In genomic region chr6:121339639-121340226, GRCh38 we compare ENCODE assay signal across 29 cellular contexts.
"Had no signal": no experiment of that assay in that cellular context is flagged by ENCODE, and none has a peak within 500 bp of the region (broad histone marks: within the 10 kb centered on the region; RNA-seq: fewer than 3 reads in every experiment).

No MANE protein-coding gene starts in this region.

- H2AFZ ChIP-seq: hepatocyte, parathyroid adenoma had no signal

- ATAC-seq: esophagus mucosa; gastroesophageal sphincter; heart left ventricle; left lung; naive thymus-derived CD4-positive, alpha-beta T cell; sciatic nerve; stimulated activated naive CD8-positive, alpha-beta T cell treated with anti-CD3 and anti-CD28 coated beads, Interleukin-15, amount 100 ng/mL, for 72 hours; upper lobe of right lung had no signal

- H3K4me3 Mint-ChIP-seq: naive thymus-derived CD4-positive, alpha-beta T cell; stimulated activated naive CD8-positive, alpha-beta T cell treated with anti-CD3 and anti-CD28 coated beads, Interleukin-15, amount 100 ng/mL, for 72 hours had no signal

- H3K27ac Mint-ChIP-seq: naive thymus-derived CD4-positive, alpha-beta T cell; progenitor cell of endocrine pancreas; stimulated activated naive CD8-positive, alpha-beta T cell treated with anti-CD3 and anti-CD28 coated beads, Interleukin-15, amount 100 ng/mL, for 72 hours had no signal

- H3K4me3 ChIP-seq: dorsolateral prefrontal cortex, gastroesophageal sphincter, heart left ventricle, hepatocyte, left lung, smooth muscle cell, suprapubic skin, transverse colon, upper lobe of right lung, uterus had no signal

- DNase-seq: dorsolateral prefrontal cortex; effector CD4-positive, alpha-beta T cell; foreskin fibroblast; kidney; left lung; mammary epithelial cell; mesendoderm; midbrain; naive thymus-derived CD4-positive, alpha-beta T cell; stimulated activated CD4-positive, alpha-beta T cell treated with anti-CD3 and anti-CD28 coated beads, Interleukin-12 subunit alpha, Interleukin-12 subunit beta, amount 100 ng/mL, for 4 hours; stimulated activated CD4-positive, alpha-beta T cell treated with anti-CD3 and anti-CD28 coated beads, Interleukin-1b, Interleukin-23, amount 100 ng/mL, for 48 hours; stimulated activated CD4-positive, alpha-beta T cell treated with anti-CD3 and anti-CD28 coated beads, Interleukin-4, amount 100 ng/mL, for 1 hour; stimulated activated CD8-positive, alpha-beta memory T cell treated with anti-CD3 and anti-CD28 coated beads, Interleukin-4, amount 100 ng/mL, for 48 hours; stimulated activated naive CD4-positive, alpha-beta T cell; stimulated activated naive CD8-positive, alpha-beta T cell treated with anti-CD3 and anti-CD28 coated beads, Interleukin-15, amount 100 ng/mL, for 72 hours; transverse colon; upper lobe of right lung; uterus had no signal

- H3K4me1 ChIP-seq: parathyroid adenoma, upper lobe of right lung, uterus had no signal

- H3K27me3 Mint-ChIP-seq: progenitor cell of endocrine pancreas had no signal

- H3K9me3 Mint-ChIP-seq: stimulated activated naive CD8-positive, alpha-beta T cell treated with anti-CD3 and anti-CD28 coated beads, Interleukin-15, amount 100 ng/mL, for 72 hours had no signal

- H3K79me2 ChIP-seq: hepatocyte, parathyroid adenoma had no signal

- H3K27me3 ChIP-seq: dorsolateral prefrontal cortex, gastroesophageal sphincter, heart left ventricle, hepatocyte, left lung, neutrophil, suprapubic skin, transverse colon, upper lobe of right lung, uterus had no signal

- H3K9ac ChIP-seq: parathyroid adenoma had no signal

- H3K4me2 ChIP-seq: hepatocyte, smooth muscle cell had no signal

- H3K27ac ChIP-seq: dorsolateral prefrontal cortex, epithelial cell of prostate, gastroesophageal sphincter, heart left ventricle, hepatocyte, left lung, neutrophil, parathyroid adenoma, suprapubic skin, transverse colon, upper lobe of right lung, uterus had no signal

- H3K36me3 ChIP-seq: gastroesophageal sphincter, heart left ventricle, left lung, neutrophil, suprapubic skin, transverse colon, upper lobe of right lung, uterus had no signal

- H3K9me3 ChIP-seq: gastroesophageal sphincter, heart left ventricle, left lung, neutrophil, suprapubic skin, transverse colon, upper lobe of right lung, uterus had no signal
